In genomic region chr3:160225181-160226025, GRCh38 we compare ENCODE assay signal across 8 cellular contexts. TPM values are rescaled to one million over a fixed set of nuclear protein-coding genes. Genes with fewer than 3 reads are reported as not detected.
DNase-seq lines count a peak whose midpoint lies in the region; TF ChIP-seq lines count a peak whose summit lies in the region.

C3orf80 (plus strand) TSS chr3:160225422; CDS start chr3:160225636, 214 bp downstream.

- H3K36me3 Mint-ChIP-seq in HFFc6 (ENCODE audit: low read depth) (no peaks in the 10 kb centered on the region), immature natural killer cell (no peaks in the 10 kb centered on the region)
- H3K36me3 Mint-ChIP-seq in T-helper 1 cell treated with Interleukin-12 subunit alpha and Interleukin-12 subunit beta and Interleukin-4 antibody, amounts not matched to agents 30 μg/mL and 1 μg/mL, for 36 hours (ENCODE audit: low read depth), result peaks cover 4% of the 10 kb centered on the region

- no peaks in the 10 kb centered on the region for H3K79me2 ChIP-seq in MM.1S (ENCODE audit: low read length)

- peak within 1 kb of the TSS; percentile 59 for H3K4me3 ChIP-seq in MM.1S (ENCODE audit: low read length)
- peak within 1 kb of the TSS; percentile 53 for H3K4me3 ChIP-seq in brain microvascular endothelial cell (ENCODE audit: low read depth, low read length)
- H3K4me3 ChIP-seq in spleen, result peak within 1 kb of the TSS; percentile 44 to 83 (median 53)

- peaks cover 6% of the 10 kb centered on the region for H3K4me1 Mint-ChIP-seq in HFFc6 (ENCODE audit: low read depth)
- H3K4me1 Mint-ChIP-seq in T-helper 1 cell treated with Interleukin-12 subunit alpha and Interleukin-12 subunit beta and Interleukin-4 antibody, amounts not matched to agents 30 μg/mL and 1 μg/mL, for 36 hours (ENCODE audit: low read depth), result peaks cover 17% of the 10 kb centered on the region
- H3K4me1 Mint-ChIP-seq in immature natural killer cell, result peaks cover 13 to 16% of the 10 kb centered on the region in 2 donors

- TF ChIP-seq POLR2A in spleen (IDR thresholded peaks at IDR 0.05), result no peak

- H3K9me2 ChIP-seq in MM.1S (replicated peaks; ENCODE audit: insufficient read depth, low read length), result no peaks in the 10 kb centered on the region

- peak within 1 kb of the TSS; percentile 80 for H3K4me3 Mint-ChIP-seq in HFFc6
- peak within 1 kb of the TSS; percentile 85 for H3K4me3 Mint-ChIP-seq in T-helper 1 cell treated with Interleukin-12 subunit alpha and Interleukin-12 subunit beta and Interleukin-4 antibody, amounts not matched to agents 30 μg/mL and 1 μg/mL, for 36 hours
- H3K4me3 Mint-ChIP-seq in immature natural killer cell, result peak within 1 kb of the TSS; percentile 71 to 86 (median 79)

- DNase-seq in DMS 273 (lab: John Stamatoyannopoulos, UW; ENCODE audit: unreplicated experiment), result peak; percentile 92
- DNase-seq in DMS 273 treated with DMSO at 0.1 percent for 48 hours (lab: John Stamatoyannopoulos, UW), result no peak
- peak; percentile 40 for DNase-seq in HFFc6
- peak; percentile 84 for DNase-seq in MM.1S
- DNase-seq in brain microvascular endothelial cell, result no peak
- DNase-seq in immature natural killer cell, result peak; percentile 25 to 42 (median 30)
- peak; percentile 80 for DNase-seq in spleen

- intact Hi-C loops in spleen (cut with DNase I; ENCODE audit: low total_unique reads), result no loop called here

- H3K27me3 ChIP-seq in MM.1S (replicated peaks; ENCODE audit: insufficient read depth, low read length) (0 out of 2 replicates have a peak, but pooled peaks cover 4% of the 10 kb centered on the region), brain microvascular endothelial cell (replicated peaks) (peaks cover 30% of the 10 kb centered on the region), spleen (replicated peaks in 1 of 7) (peaks cover 4 to 73% (median 35%) of the 10 kb centered on the region in 7 donors)

- H2AFZ ChIP-seq in MM.1S (ENCODE audit: low read length), result peak within 1 kb of the TSS; percentile 54

- H3K27ac ChIP-seq in MM.1S (ENCODE audit: low read length), result no peak within 1 kb of the TSS
- no peak within 1 kb of the TSS for H3K27ac ChIP-seq in brain microvascular endothelial cell
- peak within 1 kb of the TSS in 5 of 8 donors; percentile 27 to 62 (median 53) for H3K27ac ChIP-seq in spleen

- H3K4me1 ChIP-seq in MM.1S (ENCODE audit: low read length), result peaks cover 4% of the 10 kb centered on the region; the same call in 1 of the 2 replicates
- peaks cover 13 to 37% (median 27%) of the 10 kb centered on the region in 6 donors for H3K4me1 ChIP-seq in spleen

- no peaks in the 10 kb centered on the region; the same call in 1 of the 2 replicates for H3F3A ChIP-seq in MM.1S (ENCODE audit: insufficient read depth, low read length)

- WGBS in spleen, 5 donors, result 0 to 2% (median 1%) methylated on average over 40 to 103 of the region's 103 CpGs

- peak within 1 kb of the TSS; percentile 30; the same call in 1 of the 2 replicates for H3K9ac ChIP-seq in MM.1S (ENCODE audit: low read length)

- H3K9me3 Mint-ChIP-seq in HFFc6, result no peaks in the 10 kb centered on the region
- H3K9me3 Mint-ChIP-seq in T-helper 1 cell treated with Interleukin-12 subunit alpha and Interleukin-12 subunit beta and Interleukin-4 antibody, amounts not matched to agents 30 μg/mL and 1 μg/mL, for 36 hours, result no peaks in the 10 kb centered on the region
- no peaks in the 10 kb centered on the region for H3K9me3 Mint-ChIP-seq in immature natural killer cell

- TF ChIP-seq CTCF in HFFc6 (IDR thresholded peaks at IDR 0.05) (peak; percentile 60), MM.1S (IDR thresholded peaks at IDR 0.05; ENCODE audit: low read length) (peak; percentile 45), brain microvascular endothelial cell (IDR thresholded peaks at IDR 0.05; ENCODE audit: low read depth, low read length, missing control alignments) (peak; percentile 1), spleen (IDR thresholded peaks at IDR 0.05 in 8 of 11, conservative IDR thresholded peaks at IDR 0.05 in 3 of 11) (peak in 2 of 11 experiments; percentile 18 to 31)

- H3K4me2 ChIP-seq in MM.1S (ENCODE audit: low read depth, low read length), result peak within 1 kb of the TSS; percentile 81

- H3K9me3 ChIP-seq in MM.1S (replicated peaks; ENCODE audit: insufficient read depth, low read length) (no peaks in the 10 kb centered on the region), spleen (no peaks in the 10 kb centered on the region)

- H3K27ac Mint-ChIP-seq in HFFc6 (no peak within 1 kb of the TSS), immature natural killer cell (no peak within 1 kb of the TSS)
- H3K27ac Mint-ChIP-seq in T-helper 1 cell treated with Interleukin-12 subunit alpha and Interleukin-12 subunit beta and Interleukin-4 antibody, amounts not matched to agents 30 μg/mL and 1 μg/mL, for 36 hours, result no peak within 1 kb of the TSS

- H3K27me3 Mint-ChIP-seq in HFFc6 (ENCODE audit: insufficient read depth) (no peaks in the 10 kb centered on the region), immature natural killer cell (ENCODE audit: low read depth in 3 of 3) (peaks cover 19 to 33% (median 31%) of the 10 kb centered on the region in 3 donors)
- peaks cover 67% of the 10 kb centered on the region for H3K27me3 Mint-ChIP-seq in T-helper 1 cell treated with Interleukin-12 subunit alpha and Interleukin-12 subunit beta and Interleukin-4 antibody, amounts not matched to agents 30 μg/mL and 1 μg/mL, for 36 hours (ENCODE audit: low read depth)

- no peaks in the 10 kb centered on the region for H4K20me1 ChIP-seq in MM.1S (ENCODE audit: insufficient read depth, low read length)

- in situ Hi-C loops in brain microvascular endothelial cell (cut with HindIII; ENCODE audit: low pct_ligation_motif_present, low sequenced_read_pairs), result no loop called here

- H3K36me3 ChIP-seq in MM.1S (replicated peaks; ENCODE audit: insufficient read depth, low read length) (no peaks in the 10 kb centered on the region), brain microvascular endothelial cell (replicated peaks) (no peaks in the 10 kb centered on the region), spleen (no peaks in the 10 kb centered on the region)

RNA-seq across cellular contexts. Expression of gene C3orf80, which starts in this region (rescaled TPM):
- total RNA-seq in HFFc6 (2021; fragmentation: NEBNext Ultra II Directional; extraction: Animal tissue kit (Norgen Biotek cat#: 25700)), result under 1 TPM; 0.26 to 0.95 (median 0.47) TPM
- polyA plus RNA-seq in immature natural killer cell, result not detected
- total RNA-seq in spleen, result 1 to 10 TPM in 4 of 7 donors, under 1 TPM in 3; 0.26 to 2.7 (median 1.4) TPM
- under 1 TPM; 0.07 to 0.35 (median 0.20) TPM for polyA plus RNA-seq in spleen

Comparison
In these comparisons a context has a peak if more than half of its experiments do, and no peak if none do; other contexts are left out.
1. DNase-seq: peak in DMS 273 (single experiment), MM.1S (single experiment) and spleen (single experiment); none in DMS 273 treated with DMSO at 0.1 percent for 48 hours (single experiment) and brain microvascular endothelial cell (single experiment).
2. Peak in DNase-seq in HFFc6; RNA of the gene not detected or under 1 TPM.
3. Peak in DNase-seq in immature natural killer cell; RNA of the gene not detected or under 1 TPM.
4. H3K27ac ChIP-seq: peak in spleen (5 of 8); none in MM.1S (single experiment) and brain microvascular endothelial cell (single experiment).
5. Peak in every context shown above with its lines, with median percentiles within 50 percentile points of each other: H3K4me3 Mint-ChIP-seq and H3K4me3 ChIP-seq.